In genomic region chr6:5084192-5084786, GRCh38 we compare ENCODE assay signal across 8 cellular contexts. TPM values are rescaled to one million over a fixed set of nuclear protein-coding genes. Genes with fewer than 3 reads are reported as not detected.
DNase-seq lines count a peak whose midpoint lies in the region; ATAC-seq lines count a peak whose summit lies in the region.

No MANE protein-coding gene starts in this region.

- no peaks in the 10 kb centered on the region for H3K27me3 ChIP-seq in Karpas-422 (ENCODE audit: low read length)

- no peak for DNase-seq in activated CD4-positive, alpha-beta memory T cell treated with anti-CD3 and anti-CD28 coated beads for 36 hours
- DNase-seq in hepatic stellate cell (ENCODE audit: low spot score) (peak; percentile 20), Karpas-422 (no peak), cerebellar nuclear complex (lab: John Stamatoyannopoulos, UW) (no peak), SHP77 (lab: John Stamatoyannopoulos, UW) (no peak)

- no peaks in the 10 kb centered on the region for H4K20me1 ChIP-seq in Karpas-422 (ENCODE audit: insufficient read depth, low read depth, low read length)

- H3K9me3 Mint-ChIP-seq in activated CD4-positive, alpha-beta memory T cell treated with anti-CD3 and anti-CD28 coated beads for 36 hours = no peaks in the 10 kb centered on the region

- no peak overlapping the region for H2AFZ ChIP-seq in Karpas-422 (ENCODE audit: low read length)

- peak; percentile 36 for ATAC-seq in HG02588 (IDR thresholded peaks at IDR 0.05; ENCODE audit: unreplicated experiment)

- intact Hi-C loops in activated CD4-positive, alpha-beta memory T cell treated with anti-CD3 and anti-CD28 coated beads for 36 hours (cut with micrococcal nuclease) = no loop called here

- peak overlapping the region; percentile 68 for H3K4me3 Mint-ChIP-seq in activated CD4-positive, alpha-beta memory T cell treated with anti-CD3 and anti-CD28 coated beads for 36 hours

- no peaks in the 10 kb centered on the region for H3K36me3 Mint-ChIP-seq in activated CD4-positive, alpha-beta memory T cell treated with anti-CD3 and anti-CD28 coated beads for 36 hours

- H3K4me3 ChIP-seq in GM08714 (ENCODE audit: low read length) (peak overlapping the region; percentile 41; the same call in 1 of the 2 replicates), skin epidermis (peak overlapping the region; percentile 43 to 49 (median 46)), Karpas-422 (ENCODE audit: low read length) (no peak overlapping the region)

- no peaks in the 10 kb centered on the region for H3K4me1 ChIP-seq in Karpas-422 (ENCODE audit: low read length)

- H3K27ac ChIP-seq in skin epidermis = peak overlapping the region in 20 of 21 experiments; percentile 22 to 90 (median 70)
- no peak overlapping the region for H3K27ac ChIP-seq in Karpas-422 (ENCODE audit: low read length)

- no peaks in the 10 kb centered on the region for H3K36me3 ChIP-seq in Karpas-422 (ENCODE audit: insufficient read depth, low read length)

- CTCF ChIA-PET in activated CD4-positive, alpha-beta memory T cell treated with anti-CD3 and anti-CD28 coated beads for 36 hours (lab: Charles Lee) = no interaction called here

- H3K27me3 Mint-ChIP-seq in activated CD4-positive, alpha-beta memory T cell treated with anti-CD3 and anti-CD28 coated beads for 36 hours = peaks cover 47% of the 10 kb centered on the region

- H3K4me2 ChIP-seq in Karpas-422 (ENCODE audit: low read depth, low read length, poor library complexity, severe bottlenecking) = no peak overlapping the region

- no peaks in the 10 kb centered on the region for H3K9me3 ChIP-seq in Karpas-422 (ENCODE audit: low read length)

- no peak overlapping the region for H3K9ac ChIP-seq in Karpas-422 (ENCODE audit: low read length)

- no peaks in the 10 kb centered on the region for H3K9me2 ChIP-seq in Karpas-422 (replicated peaks; ENCODE audit: insufficient read depth, low read length)

- no peak overlapping the region for H3K27ac Mint-ChIP-seq in activated CD4-positive, alpha-beta memory T cell treated with anti-CD3 and anti-CD28 coated beads for 36 hours

- H3K79me2 ChIP-seq in Karpas-422 (ENCODE audit: low read length) = no peaks in the 10 kb centered on the region

- POLR2A ChIA-PET in activated CD4-positive, alpha-beta memory T cell treated with anti-CD3 and anti-CD28 coated beads for 36 hours (lab: Charles Lee) = no interaction called here

- H3K4me1 Mint-ChIP-seq in activated CD4-positive, alpha-beta memory T cell treated with anti-CD3 and anti-CD28 coated beads for 36 hours (ENCODE audit: low read depth) = peaks cover 6% of the 10 kb centered on the region

RNA-seq across cellular contexts. Expression of gene PPP1R3G, which starts 0.9 kb away (rescaled TPM):
- total RNA-seq in activated CD4-positive, alpha-beta memory T cell treated with anti-CD3 and anti-CD28 coated beads for 36 hours = not detected
- not detected in 2 replicates for total RNA-seq in Karpas-422 (2014; rRNA removed; shearing (Covaris generic); ENCODE audit: low replicate concordance)
